ENCODE assay signal across 28 cellular contexts in genomic region chrX:67749536-67749935, GRCh38.
"Had no signal": no experiment of that assay in that cellular context is flagged by ENCODE, and none has a peak within 500 bp of the region (broad histone marks: within the 10 kb centered on the region; RNA-seq: fewer than 3 reads in every experiment).

No MANE protein-coding gene starts in this region.

- H3K4me1 Mint-ChIP-seq: activated CD4-positive, alpha-beta memory T cell treated with anti-CD3 and anti-CD28 coated beads, Interleukin-2, amount 10 ng/mL, durations not matched to agents 7 days and 5 days; activated CD4-positive, alpha-beta T cell treated with anti-CD3 and anti-CD28 coated beads for 36 hours; activated T-helper 17 cell treated with anti-CD3 and anti-CD28 coated beads, Interleukin-2, amount 50 U/mL, for 72 hours had no signal

- DNase-seq: activated CD4-positive, alpha-beta memory T cell treated with anti-CD3 and anti-CD28 coated beads, Interleukin-2, amount 10 ng/mL, durations not matched to agents 7 days and 5 days; activated CD4-positive, alpha-beta T cell treated with anti-CD3 and anti-CD28 coated beads for 36 hours; activated CD4-positive, alpha-beta T cell treated with anti-CD3 and anti-CD28 coated beads, Interleukin-2, amount 50 U/mL, for 1 hour; activated gamma-delta T cell; activated naive CD4-positive, alpha-beta T cell treated with anti-CD3 and anti-CD28 coated beads for 36 hours; activated T-cell treated with anti-CD3 and anti-CD28 coated beads for 4 hours; activated T-cell treated with anti-CD3 and anti-CD28 coated beads, Interleukin-2, amount 50 U/mL, for 48 hours; amygdala; central memory CD4-positive, alpha-beta T cell; MG63; MV-4-11; NCI-H1092 treated with DMSO at 0.1 percent for 48 hours; NCI-H1417 treated with DMSO at 0.1 percent for 48 hours; NCI-H1694; NCI-H2029; NCI-H446; NCI-H524; Peyer's patch; Right ventricle myocardium superior; SK-N-SH; T-helper 1 cell; WERI-Rb-1 had no signal

- H3K27ac ChIP-seq: breast epithelium, KMS-11, Peyer's patch, RWPE1, SJCRH30, WERI-Rb-1 had no signal

- H3K27ac Mint-ChIP-seq: activated CD4-positive, alpha-beta memory T cell treated with anti-CD3 and anti-CD28 coated beads, Interleukin-2, amount 10 ng/mL, durations not matched to agents 7 days and 5 days; activated CD4-positive, alpha-beta T cell treated with anti-CD3 and anti-CD28 coated beads for 36 hours; activated naive CD4-positive, alpha-beta T cell treated with anti-CD3 and anti-CD28 coated beads for 36 hours; activated naive CD8-positive, alpha-beta T cell; activated T-helper 17 cell treated with anti-CD3 and anti-CD28 coated beads, Interleukin-2, amount 50 U/mL, for 72 hours had no signal

- H3K4me3 Mint-ChIP-seq: activated CD4-positive, alpha-beta memory T cell treated with anti-CD3 and anti-CD28 coated beads, Interleukin-2, amount 10 ng/mL, durations not matched to agents 7 days and 5 days; activated CD4-positive, alpha-beta T cell treated with anti-CD3 and anti-CD28 coated beads for 36 hours; activated naive CD4-positive, alpha-beta T cell treated with anti-CD3 and anti-CD28 coated beads for 36 hours; activated naive CD8-positive, alpha-beta T cell; activated T-helper 17 cell treated with anti-CD3 and anti-CD28 coated beads, Interleukin-2, amount 50 U/mL, for 72 hours had no signal

- H3K9me3 ChIP-seq: MG63, Peyer's patch, SJCRH30 had no signal

- H3K4me2 ChIP-seq: KMS-11, SK-N-SH had no signal

- H3K27me3 Mint-ChIP-seq: activated CD4-positive, alpha-beta memory T cell treated with anti-CD3 and anti-CD28 coated beads, Interleukin-2, amount 10 ng/mL, durations not matched to agents 7 days and 5 days; activated CD4-positive, alpha-beta T cell treated with anti-CD3 and anti-CD28 coated beads for 36 hours; activated naive CD8-positive, alpha-beta T cell; activated T-helper 17 cell treated with anti-CD3 and anti-CD28 coated beads, Interleukin-2, amount 50 U/mL, for 72 hours had no signal

- H3K27me3 ChIP-seq: MG63, Peyer's patch, SJCRH30 had no signal

- H3K36me3 ChIP-seq: breast epithelium, MG63, Peyer's patch, SJCRH30, WERI-Rb-1 had no signal

- H3K9ac ChIP-seq: KMS-11, SK-N-SH had no signal

- H3K4me3 ChIP-seq: breast epithelium, MG63, Peyer's patch, SJCRH30 had no signal

- H3K9me3 Mint-ChIP-seq: activated CD4-positive, alpha-beta memory T cell treated with anti-CD3 and anti-CD28 coated beads, Interleukin-2, amount 10 ng/mL, durations not matched to agents 7 days and 5 days; activated naive CD4-positive, alpha-beta T cell treated with anti-CD3 and anti-CD28 coated beads for 36 hours; activated T-helper 17 cell treated with anti-CD3 and anti-CD28 coated beads, Interleukin-2, amount 50 U/mL, for 72 hours had no signal

- H3K36me3 Mint-ChIP-seq: activated naive CD8-positive, alpha-beta T cell had no signal

- H3K4me1 ChIP-seq: breast epithelium, Peyer's patch had no signal
